8 cellular contexts compared by ENCODE assay signal in genomic region chr17:68456529-68457167, GRCh38. TPM values are rescaled to one million over a fixed set of nuclear protein-coding genes. Genes with fewer than 3 reads are reported as not detected.
A peak's percentile ranks its signal among the peaks of the same experiment; 100 is the strongest.
DNase-seq lines count a peak whose midpoint lies in the region; TF ChIP-seq lines count a peak whose summit lies in the region.

No MANE protein-coding gene starts in this region.

- H3K27me3 ChIP-seq in hepatocyte: no peaks in the 10 kb centered on the region

- H3K36me3 ChIP-seq in hepatocyte (replicated peaks; ENCODE audit: insufficient read depth, low read depth): no peaks in the 10 kb centered on the region

- 0% methylated on average over 13 of the region's 18 CpGs for WGBS in hepatocyte (ENCODE audit: low lambda C conversion rate, missing lambda C conversion rate)

- H2AFZ ChIP-seq in hepatocyte: peak overlapping the region; percentile 53

- no peak for TF ChIP-seq CTCF in astrocyte of the spinal cord (IDR thresholded peaks at IDR 0.05; ENCODE audit: low read depth, low read length)
- no peak for TF ChIP-seq CTCF in hepatocyte (IDR thresholded peaks at IDR 0.05; ENCODE audit: poor library complexity)

- H4K20me1 ChIP-seq in hepatocyte (ENCODE audit: insufficient read depth, poor library complexity, severe bottlenecking): no peaks in the 10 kb centered on the region

- peaks cover 30% of the 10 kb centered on the region for H3K79me2 ChIP-seq in hepatocyte

- peak overlapping the region; percentile 98 for H3K27ac ChIP-seq in hepatocyte

- H3K4me2 ChIP-seq in hepatocyte: peak overlapping the region; percentile 82

- H3K4me3 ChIP-seq in astrocyte of the spinal cord (ENCODE audit: low read depth, low read length) (peak overlapping the region; percentile 90), hepatocyte (peak overlapping the region; percentile 85)

- no peaks in the 10 kb centered on the region for H3K9me2 ChIP-seq in hepatocyte (replicated peaks; ENCODE audit: insufficient read depth)

- H3K9me3 ChIP-seq in hepatocyte (ENCODE audit: low read depth): no peaks in the 10 kb centered on the region

- intact Hi-C loops in posterior vena cava (cut with DNase I): no loop called here

- no peaks in the 10 kb centered on the region for H3K4me1 ChIP-seq in hepatocyte (ENCODE audit: insufficient read depth)

- DNase-seq in SKM-1 treated with dmso at 0.1 percent for 144 hours (lab: John Stamatoyannopoulos, UW; ENCODE audit: unreplicated experiment) (peak; percentile 11), SKM-1 (lab: John Stamatoyannopoulos, UW; ENCODE audit: unreplicated experiment) (no peak), NCI-H345 treated with DMSO at 0.1 percent for 48 hours (lab: John Stamatoyannopoulos, UW; ENCODE audit: unreplicated experiment) (peak; percentile 14), astrocyte of the spinal cord (ENCODE audit: low read depth, low spot score) (peak; percentile 89), hepatocyte (ENCODE audit: low spot score) (peak; percentile 90), posterior vena cava (ENCODE audit: low spot score) (peak; percentile 95), NOMO-1 treated with DMSO at 0.1 percent for 48 hours (lab: John Stamatoyannopoulos, UW; ENCODE audit: unreplicated experiment) (no peak)
- DNase-seq in stimulated activated CD4-positive, alpha-beta T cell treated with anti-CD3 and anti-CD28 coated beads, Interleukin-2, amount 100 ng/mL, for 48 hours: no peak

- in situ Hi-C loops in astrocyte of the spinal cord (cut with HindIII; ENCODE audit: low sequenced_read_pairs): no loop called here

RNA-seq across cellular contexts. Expression of gene WIPI1, which starts 0.6 kb away (rescaled TPM):
- 67.4 and 84.0 TPM in 2 replicates for total RNA-seq in hepatocyte
- polyA plus RNA-seq in hepatocyte: 79.6 and 91.3 TPM in 2 replicates
- total RNA-seq in posterior vena cava: 10 to 100 TPM; 50.3 to 54.1 TPM

RNA-seq across cellular contexts. Expression of gene PRKAR1A, which starts 55.6 kb away (rescaled TPM):
- total RNA-seq in hepatocyte (253 and 270 TPM in 2 replicates), posterior vena cava (100 to 1,000 TPM; 236 to 271 TPM)
- 182 TPM in 2 replicates for polyA plus RNA-seq in hepatocyte

Comparison
In these comparisons a context has a peak if more than half of its experiments do, and no peak if none do; other contexts are left out.
1. DNase-seq: peak in SKM-1 treated with dmso at 0.1 percent for 144 hours (single experiment), NCI-H345 treated with DMSO at 0.1 percent for 48 hours (single experiment), astrocyte of the spinal cord (single experiment), hepatocyte (single experiment) and posterior vena cava (single experiment); none in SKM-1 (single experiment), stimulated activated CD4-positive, alpha-beta T cell treated with anti-CD3 and anti-CD28 coated beads, Interleukin-2, amount 100 ng/mL, for 48 hours (0 of 2) and NOMO-1 treated with DMSO at 0.1 percent for 48 hours (single experiment).